Comparison of ENCODE assay signal across 13 cellular contexts in genomic region chr15:100373037-100373896, GRCh38. TPM values are rescaled to one million over a fixed set of nuclear protein-coding genes. Genes with fewer than 3 reads are reported as not detected.
DNase-seq lines count a peak whose midpoint lies in the region; ATAC-seq and TF ChIP-seq lines count a peak whose summit lies in the region.
"Had no signal": no experiment of that assay in that cellular context is flagged by ENCODE, and none has a peak within 500 bp of the region (broad histone marks: within the 10 kb centered on the region; RNA-seq: fewer than 3 reads in every experiment).

No MANE protein-coding gene starts in this region.

- H4K8ac ChIP-seq in mesendoderm (ENCODE audit: low read depth, low read length), result no peak overlapping the region

- H3K4me2 ChIP-seq in SK-N-SH, result no peak overlapping the region
- peak overlapping the region; percentile 52 for H3K4me2 ChIP-seq in mesendoderm (ENCODE audit: low read length)

- POLR2A ChIA-PET in SK-N-SH (lab: Yijun Ruan, JAX), result no interaction called here

- H3K27ac ChIP-seq in SK-N-SH (ENCODE audit: low read depth in 2 of 2, low read length in 1 of 2), result no peak overlapping the region
- no peak overlapping the region for H3K27ac ChIP-seq in mesendoderm (ENCODE audit: low read depth, low read length)
- H3K27ac ChIP-seq in thoracic aorta, result peak overlapping the region; percentile 30 to 36

- no peak for TF ChIP-seq CTCF in SK-N-SH (IDR thresholded peaks at IDR 0.05)
- no peak for TF ChIP-seq CTCF in epithelial cell of esophagus (IDR thresholded peaks at IDR 0.05; ENCODE audit: insufficient read depth, low read depth, low read length, missing control alignments)
- no peak for TF ChIP-seq CTCF in thoracic aorta (IDR thresholded peaks at IDR 0.05)

- H2BK120ac ChIP-seq in mesendoderm (ENCODE audit: low read depth, low read length), result no peak overlapping the region

- no peak overlapping the region for H3K4me3 ChIP-seq in SK-N-SH (ENCODE audit: low read depth in 2 of 2, low read length in 1 of 2)
- H3K4me3 ChIP-seq in epithelial cell of esophagus (ENCODE audit: low read length), result peak overlapping the region; percentile 13
- peak overlapping the region; percentile 57 for H3K4me3 ChIP-seq in mesendoderm (ENCODE audit: low read length)
- peak overlapping the region; percentile 82 for H3K4me3 ChIP-seq in thoracic aorta

- H3K18ac ChIP-seq in mesendoderm (ENCODE audit: low read length), result peak overlapping the region; percentile 16

- H3K4ac ChIP-seq in mesendoderm (ENCODE audit: low read depth, low read length), result no peak overlapping the region

- CTCF ChIA-PET in SK-N-SH (lab: Yijun Ruan, JAX), result interaction anchor here (1.0 to 1.9 kb wide), 2 partner anchors 24 kb away, joined by 7 to 9 read pairs; no protein-coding TSS in a partner anchor

- no peaks in the 10 kb centered on the region for H4K20me1 ChIP-seq in SK-N-SH (ENCODE audit: insufficient read depth)

- TF ChIP-seq RAD21 in SK-N-SH (IDR thresholded peaks at IDR 0.05; ENCODE audit: low read length), result no peak

- H4K5ac ChIP-seq in mesendoderm (ENCODE audit: low read length), result no peak overlapping the region

- H3K9me3 ChIP-seq in SK-N-SH (no peaks in the 10 kb centered on the region), thoracic aorta (peaks cover 9% of the 10 kb centered on the region)

- ATAC-seq in SK-N-SH treated with all-trans-retinoic acid at 6 μM for 48 hours (no peak), thoracic aorta (ENCODE audit: insufficient number of reproducible peaks, low FRiP score, low read depth) (peak; percentile 50), HG02798 (IDR thresholded peaks at IDR 0.05; ENCODE audit: poor library complexity, unreplicated experiment) (no peak), GM21381 (IDR thresholded peaks at IDR 0.05; ENCODE audit: unreplicated experiment) (no peak)

- no peak overlapping the region for H2BK15ac ChIP-seq in mesendoderm (replicated peaks; ENCODE audit: low read depth)

- no peaks in the 10 kb centered on the region for H3K27me3 ChIP-seq in SK-N-SH (ENCODE audit: insufficient read depth)
- no peaks in the 10 kb centered on the region for H3K27me3 ChIP-seq in mesendoderm (ENCODE audit: insufficient read depth, low read length, poor library complexity)
- no peaks in the 10 kb centered on the region for H3K27me3 ChIP-seq in thoracic aorta (replicated peaks; ENCODE audit: insufficient read depth)

- H2BK5ac ChIP-seq in mesendoderm (ENCODE audit: low read length), result no peak overlapping the region

- H3K36me3 ChIP-seq in SK-N-SH (replicated peaks in 1 of 2; ENCODE audit: control insufficient read depth in 1 of 2, insufficient read depth in 2 of 2, low read length in 1 of 2), result no peaks in the 10 kb centered on the region
- no peaks in the 10 kb centered on the region for H3K36me3 ChIP-seq in mesendoderm (ENCODE audit: control insufficient read depth, insufficient read depth, low read length)
- no peaks in the 10 kb centered on the region for H3K36me3 ChIP-seq in thoracic aorta

- 35% methylated on average over 30 of the region's 83 CpGs for WGBS in SK-N-SH (ENCODE audit: low lambda C conversion rate)
- no CpG with 5 or more reads among the region's 83 CpGs for WGBS in mesendoderm (ENCODE audit: extremely low coverage, insufficient coverage, low lambda C conversion rate)

- H3K23ac ChIP-seq in mesendoderm (ENCODE audit: low read length), result no peak overlapping the region

- no peaks in the 10 kb centered on the region for H3K9me2 ChIP-seq in SK-N-SH

- no peaks in the 10 kb centered on the region for H3K79me2 ChIP-seq in SK-N-SH (ENCODE audit: insufficient read depth)
- H3K79me2 ChIP-seq in mesendoderm (ENCODE audit: control insufficient read depth, insufficient read depth, low read length), result no peaks in the 10 kb centered on the region

- H2AK5ac ChIP-seq in mesendoderm (ENCODE audit: low read length), result no peak overlapping the region

- peak overlapping the region; percentile 83 for H3K56ac ChIP-seq in mesendoderm (ENCODE audit: low read length)

- H3K4me1 ChIP-seq in SK-N-SH (ENCODE audit: control insufficient read depth in 1 of 2, insufficient read depth in 2 of 2, low read depth in 1 of 2, low read length in 1 of 2) (no peaks in the 10 kb centered on the region), mesendoderm (ENCODE audit: control insufficient read depth, low read depth, low read length) (no peaks in the 10 kb centered on the region), thoracic aorta (ENCODE audit: control insufficient read depth in 1 of 2, low read depth in 2 of 2) (no peaks in the 10 kb centered on the region)

- no peaks in the 10 kb centered on the region for H3F3A ChIP-seq in SK-N-SH (replicated peaks; ENCODE audit: insufficient read depth)

- DNase-seq in SK-N-SH (peak; percentile 59), epithelial cell of esophagus (ENCODE audit: low read depth) (no peak), mesendoderm (peak; percentile 16), thoracic aorta (ENCODE audit: low spot score) (no peak), UCSD-AML1 (lab: John Stamatoyannopoulos, UW; ENCODE audit: unreplicated experiment) (no peak)
- DNase-seq: activated CD4-positive, alpha-beta T cell treated with anti-CD3 and anti-CD28 coated beads, Interleukin-2, amount 10 ng/mL, durations not matched to agents 24 days and 14 days; central memory CD4-positive, alpha-beta T cell; immature natural killer cell; MV-4-11; stimulated activated CD4-positive, alpha-beta T cell treated with anti-CD3 and anti-CD28 coated beads, Interleukin-12 subunit alpha, Interleukin-12 subunit beta, amount 100 ng/mL, for 4 hours had no signal

- no peak overlapping the region for H2AFZ ChIP-seq in SK-N-SH (ENCODE audit: low read depth)

- H3K79me1 ChIP-seq in mesendoderm (ENCODE audit: low read length), result no peaks in the 10 kb centered on the region

- no peak for TF ChIP-seq EP300 in SK-N-SH (IDR thresholded peaks at IDR 0.05; ENCODE audit: borderline replicate concordance in 1 of 2, low read depth in 1 of 2, low read length in 1 of 2)

- H3K9ac ChIP-seq in SK-N-SH (no peak overlapping the region), mesendoderm (ENCODE audit: low read length) (peak overlapping the region; percentile 70)

TF ChIP-seq in SK-N-SH, 30 proteins besides CTCF, POLR2A, EP300 and RAD21:
- TF ChIP-seq TAF1 (IDR thresholded peaks at IDR 0.05; ENCODE audit: borderline replicate concordance, low read depth, low read length) (no peak), TCF12 (IDR thresholded peaks at IDR 0.05) (no peak), ELF1 (IDR thresholded peaks at IDR 0.05) (no peak), RXRA (IDR thresholded peaks at IDR 0.05; ENCODE audit: borderline replicate concordance, low read depth) (no peak), RFX5 (IDR thresholded peaks at IDR 0.05; ENCODE audit: low read length) (no peak)

TF ChIP-seq in SK-N-SH treated with all-trans-retinoic acid at 6 μM for 48 hours, 23 proteins besides CTCF, POLR2A, EP300 and RAD21 (continues in another document):
- TF ChIP-seq GLIS3 (CRISPR knock-in tag; IDR thresholded peaks at IDR 0.05), result no peak
- TF ChIP-seq, protein P1, sequence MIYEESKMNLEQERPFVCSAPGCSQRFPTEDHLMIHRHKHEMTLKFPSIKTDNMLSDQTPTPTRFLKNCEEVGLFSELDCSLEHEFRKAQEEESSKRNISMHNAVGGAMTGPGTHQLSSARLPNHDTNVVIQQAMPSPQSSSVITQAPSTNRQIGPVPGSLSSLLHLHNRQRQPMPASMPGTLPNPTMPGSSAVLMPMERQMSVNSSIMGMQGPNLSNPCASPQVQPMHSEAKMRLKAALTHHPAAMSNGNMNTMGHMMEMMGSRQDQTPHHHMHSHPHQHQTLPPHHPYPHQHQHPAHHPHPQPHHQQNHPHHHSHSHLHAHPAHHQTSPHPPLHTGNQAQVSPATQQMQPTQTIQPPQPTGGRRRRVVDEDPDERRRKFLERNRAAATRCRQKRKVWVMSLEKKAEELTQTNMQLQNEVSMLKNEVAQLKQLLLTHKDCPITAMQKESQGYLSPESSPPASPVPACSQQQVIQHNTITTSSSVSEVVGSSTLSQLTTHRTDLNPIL (CRISPR knock-in tag; IDR thresholded peaks at IDR 0.05; ENCODE audit: low read depth), result no peak
- no peak for TF ChIP-seq ZNF565 (CRISPR knock-in tag; conservative IDR thresholded peaks at IDR 0.05; ENCODE audit: low read depth)
- TF ChIP-seq ZC3H10 (CRISPR knock-in tag; IDR thresholded peaks at IDR 0.05), result no peak
- TF ChIP-seq SNAI2 (CRISPR knock-in tag; IDR thresholded peaks at IDR 0.05), result no peak
- TF ChIP-seq ESRRG (CRISPR knock-in tag; IDR thresholded peaks at IDR 0.05), result no peak
- TF ChIP-seq, protein P2, sequence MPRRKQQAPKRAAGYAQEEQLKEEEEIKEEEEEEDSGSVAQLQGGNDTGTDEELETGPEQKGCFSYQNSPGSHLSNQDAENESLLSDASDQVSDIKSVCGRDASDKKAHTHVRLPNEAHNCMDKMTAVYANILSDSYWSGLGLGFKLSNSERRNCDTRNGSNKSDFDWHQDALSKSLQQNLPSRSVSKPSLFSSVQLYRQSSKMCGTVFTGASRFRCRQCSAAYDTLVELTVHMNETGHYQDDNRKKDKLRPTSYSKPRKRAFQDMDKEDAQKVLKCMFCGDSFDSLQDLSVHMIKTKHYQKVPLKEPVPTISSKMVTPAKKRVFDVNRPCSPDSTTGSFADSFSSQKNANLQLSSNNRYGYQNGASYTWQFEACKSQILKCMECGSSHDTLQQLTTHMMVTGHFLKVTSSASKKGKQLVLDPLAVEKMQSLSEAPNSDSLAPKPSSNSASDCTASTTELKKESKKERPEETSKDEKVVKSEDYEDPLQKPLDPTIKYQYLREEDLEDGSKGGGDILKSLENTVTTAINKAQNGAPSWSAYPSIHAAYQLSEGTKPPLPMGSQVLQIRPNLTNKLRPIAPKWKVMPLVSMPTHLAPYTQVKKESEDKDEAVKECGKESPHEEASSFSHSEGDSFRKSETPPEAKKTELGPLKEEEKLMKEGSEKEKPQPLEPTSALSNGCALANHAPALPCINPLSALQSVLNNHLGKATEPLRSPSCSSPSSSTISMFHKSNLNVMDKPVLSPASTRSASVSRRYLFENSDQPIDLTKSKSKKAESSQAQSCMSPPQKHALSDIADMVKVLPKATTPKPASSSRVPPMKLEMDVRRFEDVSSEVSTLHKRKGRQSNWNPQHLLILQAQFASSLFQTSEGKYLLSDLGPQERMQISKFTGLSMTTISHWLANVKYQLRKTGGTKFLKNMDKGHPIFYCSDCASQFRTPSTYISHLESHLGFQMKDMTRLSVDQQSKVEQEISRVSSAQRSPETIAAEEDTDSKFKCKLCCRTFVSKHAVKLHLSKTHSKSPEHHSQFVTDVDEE (CRISPR knock-in tag; IDR thresholded peaks at IDR 0.05), result no peak
- TF ChIP-seq RARB (CRISPR knock-in tag; IDR thresholded peaks at IDR 0.05), result no peak
- TF ChIP-seq ARNTL (CRISPR knock-in tag; IDR thresholded peaks at IDR 0.05; ENCODE audit: borderline replicate concordance, low read depth), result no peak
- TF ChIP-seq PPARA (CRISPR knock-in tag; IDR thresholded peaks at IDR 0.05; ENCODE audit: borderline replicate concordance), result no peak

RNA-seq across cellular contexts. Expression of gene ADAMTS17, which starts 31.5 kb away (rescaled TPM):
- polyA plus RNA-seq in SK-N-SH (2012; rRNA removed), result not detected in 2 replicates
- polyA plus RNA-seq in SK-N-SH (2012; cell fraction: cytosol; rRNA removed), result 0.04 TPM in 2 replicates
- polyA plus RNA-seq in SK-N-SH (2012; cell fraction: nucleus; rRNA removed), result 0.01 and 0.14 TPM in 2 replicates
- 2.0 TPM for polyA plus RNA-seq in mesendoderm (2013, experiment 1 of 2)
- 1.8 TPM for polyA plus RNA-seq in mesendoderm (2013, experiment 2 of 2)
- 1 to 10 TPM; 2.8 to 8.1 TPM for total RNA-seq in thoracic aorta

Comparison
In these comparisons a context has a peak if more than half of its experiments do, and no peak if none do; other contexts are left out.
1. DNase-seq: peak in SK-N-SH (single experiment) and mesendoderm (single experiment); none in epithelial cell of esophagus (single experiment), thoracic aorta (single experiment) and UCSD-AML1 (single experiment).
2. H3K27ac ChIP-seq: peak in thoracic aorta (2 of 2); none in SK-N-SH (0 of 2) and mesendoderm (single experiment).
3. H3K4me3 ChIP-seq: peak in epithelial cell of esophagus (single experiment), mesendoderm (single experiment) and thoracic aorta (single experiment); none in SK-N-SH (0 of 2).